ENCODE assay signal across 23 cellular contexts in the genomic region with DNA sequence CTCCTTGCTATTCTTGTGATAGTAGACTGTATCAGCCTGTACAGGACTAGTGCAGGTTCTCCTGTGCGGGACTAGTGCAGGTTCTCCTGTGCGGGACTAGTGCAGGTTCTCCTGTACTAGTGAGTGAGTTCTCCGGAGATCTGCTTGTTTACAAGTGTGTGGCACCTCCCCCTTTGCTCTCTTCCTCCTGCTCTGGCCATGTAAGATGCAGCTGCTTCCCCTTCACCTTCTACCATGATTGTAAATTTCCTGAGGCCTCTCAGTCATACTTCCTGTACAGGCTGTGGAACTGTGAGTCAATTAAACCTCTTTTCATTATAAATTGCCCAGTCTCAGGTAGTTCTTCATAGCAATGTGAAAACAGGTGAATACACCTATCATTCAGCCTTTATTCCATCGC.
A peak's percentile ranks its signal among the peaks of the same experiment; 100 is the strongest.
DNase-seq lines count a peak whose midpoint lies in the region; ATAC-seq and TF ChIP-seq lines count a peak whose summit lies in the region.
"Had no signal": no experiment of that assay in that cellular context is flagged by ENCODE, and none has a peak within 500 bp of the region (broad histone marks: within the 10 kb centered on the region; RNA-seq: fewer than 3 reads in every experiment).

No MANE protein-coding gene starts in this region.

- no peak overlapping the region for H2BK12ac ChIP-seq in mesenchymal stem cell (ENCODE audit: low read length in 2 of 2)

- intact Hi-C loops in left lung (cut with DNase I): no loop called here

- no peak overlapping the region for H3K4ac ChIP-seq in mesenchymal stem cell (ENCODE audit: low read depth in 1 of 2, low read length in 2 of 2)

- no peak overlapping the region for H3K23ac ChIP-seq in mesenchymal stem cell (ENCODE audit: low read length in 2 of 2)

- no peak overlapping the region for H4K8ac ChIP-seq in mesenchymal stem cell (ENCODE audit: low read length)

- no peaks in the 10 kb centered on the region for H3K36me3 ChIP-seq in mesenchymal stem cell (ENCODE audit: control insufficient read depth in 1 of 2, insufficient read depth in 2 of 2, low read depth in 1 of 2, low read length in 2 of 2)
- no peaks in the 10 kb centered on the region for H3K36me3 ChIP-seq in left lung
- H3K36me3 ChIP-seq: gastrocnemius medialis had no signal

- peak; percentile 21 for DNase-seq in NCI-H146 (lab: John Stamatoyannopoulos, UW)
- no peak for DNase-seq in NCI-H146 treated with DMSO at 0.1 percent for 48 hours (lab: John Stamatoyannopoulos, UW; ENCODE audit: unreplicated experiment)
- peak; percentile 41 for DNase-seq in KG1 (lab: John Stamatoyannopoulos, UW)
- DNase-seq in NCI-H510A (lab: John Stamatoyannopoulos, UW): peak; percentile 39
- peak; percentile 38 for DNase-seq in islet precursor cell
- DNase-seq in hypothalamus (lab: John Stamatoyannopoulos, UW): no peak
- no peak for DNase-seq in mesenchymal stem cell
- DNase-seq in left lung: no peak
- DNase-seq: activated CD4-positive, alpha-beta T cell treated with anti-CD3 and anti-CD28 coated beads for 4 hours; activated naive CD8-positive, alpha-beta T cell treated with anti-CD3 and anti-CD28 coated beads for 36 hours; activated T-cell treated with anti-CD3 and anti-CD28 coated beads for 4 hours; CD4-positive, CD25-positive, alpha-beta regulatory T cell; central memory CD4-positive, alpha-beta T cell; gastrocnemius medialis; NCI-H1694; NCI-H2227 treated with DMSO at 0.1 percent for 48 hours; right cardiac atrium; SHP77 treated with DMSO at 0.1 percent for 48 hours; stimulated activated CD4-positive, alpha-beta T cell treated with anti-CD3 and anti-CD28 coated beads, Interleukin-4, amount 100 ng/mL, for 1 hour had no signal

- ATAC-seq in left lung: no peak
- ATAC-seq: gastrocnemius medialis, left lobe of liver, Panc1, right cardiac atrium had no signal

- no peaks in the 10 kb centered on the region for H3K9me3 ChIP-seq in mesenchymal stem cell (ENCODE audit: control insufficient read depth, low read length)
- no peaks in the 10 kb centered on the region for H3K9me3 ChIP-seq in left lung
- H3K9me3 ChIP-seq: gastrocnemius medialis had no signal

- no peak overlapping the region for H3K14ac ChIP-seq in mesenchymal stem cell (ENCODE audit: low read length in 2 of 2)

- WGBS in mesenchymal stem cell: 54% methylated on average over 4 of the region's 4 CpGs

- H3K27me3 ChIP-seq in mesenchymal stem cell (ENCODE audit: control insufficient read depth in 1 of 2, insufficient read depth in 1 of 2, low read length in 2 of 2): no peaks in the 10 kb centered on the region
- H3K27me3 ChIP-seq in left lung: peaks cover 0 to 4% of the 10 kb centered on the region in 2 donors
- H3K27me3 ChIP-seq: gastrocnemius medialis had no signal

- TF ChIP-seq CTCF in left lung (IDR thresholded peaks at IDR 0.05): no peak

- H3K4me3 ChIP-seq in mesenchymal stem cell (ENCODE audit: insufficient read depth in 1 of 2, low read depth in 1 of 2, low read length in 2 of 2) (no peak overlapping the region), left lung (no peak overlapping the region)
- H3K4me3 ChIP-seq: gastrocnemius medialis had no signal

- no peak overlapping the region for H2BK15ac ChIP-seq in mesenchymal stem cell (ENCODE audit: low read depth, poor library complexity, severe bottlenecking)

- H2BK120ac ChIP-seq in mesenchymal stem cell (ENCODE audit: low read depth, low read length): no peak overlapping the region

- H3K9ac ChIP-seq in mesenchymal stem cell (ENCODE audit: low read length): no peak overlapping the region

- no peak overlapping the region for H3K4me2 ChIP-seq in mesenchymal stem cell (ENCODE audit: low read length, poor library complexity, severe bottlenecking)

- H3K27ac ChIP-seq in mesenchymal stem cell (ENCODE audit: low read length, poor library complexity, severe bottlenecking) (no peak overlapping the region), left lung (no peak overlapping the region)
- H3K27ac ChIP-seq: 22Rv1, gastrocnemius medialis, VCaP had no signal

- no peak overlapping the region for H2AK5ac ChIP-seq in mesenchymal stem cell (ENCODE audit: low read length, severe bottlenecking)

- H4K91ac ChIP-seq in mesenchymal stem cell (ENCODE audit: low read length): no peak overlapping the region

- H3K18ac ChIP-seq in mesenchymal stem cell (ENCODE audit: low read depth in 1 of 2, low read length in 2 of 2): no peak overlapping the region

- H2BK5ac ChIP-seq in mesenchymal stem cell (ENCODE audit: low read depth, low read length, poor library complexity, severe bottlenecking): no peak overlapping the region

- no peak overlapping the region for H2AFZ ChIP-seq in mesenchymal stem cell (ENCODE audit: low read depth, low read length)

- H3K79me1 ChIP-seq in mesenchymal stem cell (replicated peaks; ENCODE audit: low read length, poor library complexity, severe bottlenecking): no peaks in the 10 kb centered on the region

- H3K4me1 ChIP-seq in mesenchymal stem cell (ENCODE audit: control insufficient read depth, insufficient read depth, low read depth, low read length): no peaks in the 10 kb centered on the region
- no peaks in the 10 kb centered on the region for H3K4me1 ChIP-seq in left lung
- H3K4me1 ChIP-seq: gastrocnemius medialis had no signal

Comparison
In these comparisons a context has a peak if more than half of its experiments do, and no peak if none do; other contexts are left out.
1. DNase-seq: peak in NCI-H146 (single experiment), KG1 (single experiment), NCI-H510A (single experiment) and islet precursor cell (single experiment); none in NCI-H146 treated with DMSO at 0.1 percent for 48 hours (single experiment), hypothalamus (0 of 51), mesenchymal stem cell (single experiment) and left lung (0 of 2).